8 cellular contexts compared by ENCODE assay signal in the genomic region with DNA sequence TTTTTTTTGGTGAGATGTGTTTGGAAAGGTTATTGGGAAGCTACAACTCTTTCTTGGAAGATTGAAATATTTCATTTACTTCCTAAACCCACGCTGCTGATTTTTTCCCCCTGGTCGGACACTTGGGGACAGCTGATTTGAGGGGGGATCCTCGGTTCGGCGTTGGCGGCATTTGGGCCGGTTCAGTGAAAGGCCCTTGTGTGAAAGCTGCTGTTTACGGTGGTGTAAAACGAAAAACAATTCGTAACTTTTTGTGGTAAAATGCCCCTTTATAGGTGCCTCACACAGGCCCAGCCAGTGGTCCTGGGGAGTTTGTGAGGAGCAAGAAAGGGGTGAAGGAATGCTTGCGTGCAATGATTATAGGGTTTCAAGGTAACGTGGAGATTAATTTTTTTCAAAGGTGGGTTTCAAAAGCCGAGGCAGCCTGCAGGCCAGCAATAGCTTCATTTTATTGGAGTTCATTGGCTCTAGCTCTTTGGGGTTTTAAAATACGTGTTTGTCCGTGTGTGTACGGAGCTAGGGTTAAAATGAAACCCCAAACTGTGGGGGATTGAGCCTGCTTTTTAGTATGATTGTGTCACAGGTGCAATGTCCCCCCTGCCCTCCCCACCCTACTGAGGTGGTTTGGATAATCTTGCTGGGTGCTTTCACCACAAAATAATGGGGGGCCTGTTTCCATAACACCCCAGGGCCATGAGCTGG.
DNase-seq lines count a peak whose midpoint lies in the region; ATAC-seq, FAIRE-seq and TF ChIP-seq lines count a peak whose summit lies in the region.

No MANE protein-coding gene starts in this region.

- H3K4me1 ChIP-seq in GM12878 (ENCODE audit: control insufficient read depth, insufficient read depth, low read length) (peaks cover 6% of the 10 kb centered on the region), lower lobe of right lung (peaks cover 56% of the 10 kb centered on the region), urinary bladder (ENCODE audit: insufficient read depth) (no peaks in the 10 kb centered on the region)

- TF ChIP-seq EP300 in GM12878 (IDR thresholded peaks at IDR 0.05; ENCODE audit: borderline replicate concordance in 1 of 2, control insufficient read depth in 1 of 2, low read depth in 2 of 2, low read length in 2 of 2): no peak

- WGBS in GM12878 (ENCODE audit: insufficient coverage, insufficient replicate concordance, low lambda C conversion rate, missing lambda C conversion rate): 76% methylated on average over 16 of the region's 16 CpGs
- WGBS in urinary bladder: 17% methylated on average over 16 of the region's 16 CpGs

- no peaks in the 10 kb centered on the region for H4K20me1 ChIP-seq in GM12878 (ENCODE audit: control insufficient read depth, insufficient read depth)

- H3K27ac Mint-ChIP-seq in activated naive CD4-positive, alpha-beta T cell treated with anti-CD3 and anti-CD28 coated beads, Interleukin-2, amount 50 U/mL, for 24 hours: peak overlapping the region; percentile 46

- H3K4me3 Mint-ChIP-seq in activated naive CD4-positive, alpha-beta T cell treated with anti-CD3 and anti-CD28 coated beads, Interleukin-2, amount 50 U/mL, for 24 hours: peak overlapping the region; percentile 88

- CTCF ChIA-PET in GM12878 (lab: Yijun Ruan, JAX): interaction anchor here (1.0 kb wide), 2 partner anchors 67 kb away, joined by 3 read pairs; no protein-coding TSS in a partner anchor

- DNase-seq in activated naive CD4-positive, alpha-beta T cell treated with anti-CD3 and anti-CD28 coated beads, Interleukin-2, amount 50 U/mL, for 16 hours: no peak
- DNase-seq in GM12878 (ENCODE audit: low read depth, low spot score) (no peak), lower lobe of right lung (peak; percentile 21), DMS153 treated with DMSO at 0.1 percent for 48 hours (lab: John Stamatoyannopoulos, UW; ENCODE audit: unreplicated experiment) (no peak), COR-L47 (lab: John Stamatoyannopoulos, UW) (no peak)

- H3K36me3 ChIP-seq in GM12878 (ENCODE audit: control insufficient read depth in 2 of 2, insufficient read depth in 2 of 2, low read length in 1 of 2) (no peaks in the 10 kb centered on the region), lower lobe of right lung (peaks cover 15% of the 10 kb centered on the region), urinary bladder (ENCODE audit: insufficient read depth) (no peaks in the 10 kb centered on the region)

- H3K27me3 ChIP-seq in GM12878 (replicated peaks in 1 of 2; ENCODE audit: control insufficient read depth in 2 of 2, insufficient read depth in 2 of 2, low read length in 1 of 2) (peaks cover 0 to 3% of the 10 kb centered on the region in 2 experiments; a peak in 2 of 4 replicates), lower lobe of right lung (ENCODE audit: low read depth) (no peaks in the 10 kb centered on the region)

- H3K9me3 ChIP-seq in GM12878 (replicated peaks; ENCODE audit: control insufficient read depth, insufficient read depth, low read length) (no peaks in the 10 kb centered on the region), lower lobe of right lung (no peaks in the 10 kb centered on the region)

- H3K4me3 ChIP-seq in GM12878 (peak overlapping the region; percentile 72), lower lobe of right lung (peak overlapping the region; percentile 93), urinary bladder (ENCODE audit: low read depth, low read length) (peak overlapping the region; percentile 79)

- no peak overlapping the region for H2AFZ ChIP-seq in GM12878 (ENCODE audit: control insufficient read depth, low read depth, low read length)

- no peak for FAIRE-seq in GM12878 (lab: Jason Lieb, UNC)

- TF ChIP-seq CTCF in GM12878 (IDR thresholded peaks at IDR 0.05 in 2 of 3, conservative IDR thresholded peaks at IDR 0.05 in 1 of 3; ENCODE audit: control insufficient read depth in 2 of 3, extremely low read depth in 1 of 3, insufficient read depth in 1 of 3, low read depth in 3 of 3, low read length in 3 of 3) (no peak), lower lobe of right lung (IDR thresholded peaks at IDR 0.05) (no peak)

- RAD21 ChIA-PET in GM12878 (lab: Charles Lee; ENCODE audit: unreplicated experiment): no interaction called here

- peaks cover 41% of the 10 kb centered on the region for H3K79me2 ChIP-seq in GM12878 (ENCODE audit: control insufficient read depth, insufficient read depth, low read length)

- no peaks in the 10 kb centered on the region for H3K36me3 Mint-ChIP-seq in activated naive CD4-positive, alpha-beta T cell treated with anti-CD3 and anti-CD28 coated beads, Interleukin-2, amount 50 U/mL, for 24 hours

- no peak for TF ChIP-seq RAD21 in GM12878 (IDR thresholded peaks at IDR 0.05; ENCODE audit: insufficient read depth, low read depth, low read length)

- no TSS peak for BruUV-seq in GM12878 (replicated peaks; lab: Mats Ljungman, UMichigan)

- POLR2A ChIA-PET in GM12878 (lab: Charles Lee): no interaction called here

- SMC1A ChIA-PET in GM12878 (lab: Charles Lee; ENCODE audit: uncharacterized antibody, unreplicated experiment): no interaction called here

- H3K4me1 Mint-ChIP-seq in activated naive CD4-positive, alpha-beta T cell treated with anti-CD3 and anti-CD28 coated beads, Interleukin-2, amount 50 U/mL, for 24 hours: peaks cover 54% of the 10 kb centered on the region

- H3K27ac ChIP-seq in GM12878 (ENCODE audit: control insufficient read depth, insufficient read depth) (no peak overlapping the region), lower lobe of right lung (peak overlapping the region; percentile 98), urinary bladder (ENCODE audit: low read depth) (peak overlapping the region; percentile 88)

- in situ Hi-C loops in GM12878 (cut with MboI): no loop called here

- H3K4me2 ChIP-seq in GM12878 (ENCODE audit: control insufficient read depth, insufficient read depth): peak overlapping the region; percentile 51

- ATAC-seq in GM12878: no peak
- no peak for ATAC-seq in lower lobe of right lung
- ATAC-seq in HG02885 (IDR thresholded peaks at IDR 0.05; ENCODE audit: poor library complexity, unreplicated experiment): no peak

- TF ChIP-seq POLR2A in GM12878 (IDR thresholded peaks at IDR 0.05; ENCODE audit: low read depth, low read length): no peak

- no peaks in the 10 kb centered on the region for H3K27me3 Mint-ChIP-seq in activated naive CD4-positive, alpha-beta T cell treated with anti-CD3 and anti-CD28 coated beads, Interleukin-2, amount 50 U/mL, for 24 hours

- no peaks in the 10 kb centered on the region for H3K9me3 Mint-ChIP-seq in activated naive CD4-positive, alpha-beta T cell treated with anti-CD3 and anti-CD28 coated beads, Interleukin-2, amount 50 U/mL, for 24 hours

- intact Hi-C loops in GM12878 (cut with micrococcal nuclease; ENCODE audit: unreplicated experiment): no loop called here
- intact Hi-C loops in lower lobe of right lung (cut with DNase I): no loop called here

- H3K9ac ChIP-seq in GM12878 (ENCODE audit: control insufficient read depth, insufficient read depth, low read length): peak overlapping the region; percentile 36; the same call in 1 of the 2 replicates

TF ChIP-seq in GM12878, 131 proteins besides CTCF, POLR2A, EP300 and RAD21:
- TF ChIP-seq, protein P1, sequence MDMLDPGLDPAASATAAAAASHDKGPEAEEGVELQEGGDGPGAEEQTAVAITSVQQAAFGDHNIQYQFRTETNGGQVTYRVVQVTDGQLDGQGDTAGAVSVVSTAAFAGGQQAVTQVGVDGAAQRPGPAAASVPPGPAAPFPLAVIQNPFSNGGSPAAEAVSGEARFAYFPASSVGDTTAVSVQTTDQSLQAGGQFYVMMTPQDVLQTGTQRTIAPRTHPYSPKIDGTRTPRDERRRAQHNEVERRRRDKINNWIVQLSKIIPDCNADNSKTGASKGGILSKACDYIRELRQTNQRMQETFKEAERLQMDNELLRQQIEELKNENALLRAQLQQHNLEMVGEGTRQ (IDR thresholded peaks at IDR 0.05; ENCODE audit: borderline replicate concordance, low read depth, low read length): no peak
- TF ChIP-seq IKZF1 (conservative IDR thresholded peaks at IDR 0.05) (no peak), TAF1 (IDR thresholded peaks at IDR 0.05; ENCODE audit: borderline replicate concordance, low read depth, low read length) (no peak), RCOR1 (conservative IDR thresholded peaks at IDR 0.05; ENCODE audit: low read depth, low read length) (no peak)
